ENCODE assay signal across 8 cellular contexts in genomic region chr1:17053685-17054410, GRCh38. TPM values are rescaled to one million over a fixed set of nuclear protein-coding genes. Genes with fewer than 3 reads are reported as not detected.
A peak's percentile ranks its signal among the peaks of the same experiment; 100 is the strongest.
DNase-seq lines count a peak whose midpoint lies in the region; ATAC-seq and TF ChIP-seq lines count a peak whose summit lies in the region.

Gene SDHB (minus strand): TSS chr1:17054032. CDS start chr1:17054019, 13 bp downstream.

- H3K27ac ChIP-seq in suprapubic skin, result peak within 1 kb of the TSS; percentile 79

- TF ChIP-seq POLR2A in suprapubic skin (IDR thresholded peaks at IDR 0.05), result peak in 1 of 2 donors; percentile 88

- no peaks in the 10 kb centered on the region for H3K9me3 Mint-ChIP-seq in activated naive CD4-positive, alpha-beta T cell treated with anti-CD3 and anti-CD28 coated beads, Interleukin-2, amount 50 U/mL, for 72 hours

- H3K27me3 ChIP-seq in suprapubic skin, result no peaks in the 10 kb centered on the region

- peak within 1 kb of the TSS; percentile 93 for H3K4me3 ChIP-seq in GM08714 (ENCODE audit: low read length)
- peak within 1 kb of the TSS; percentile 66 for H3K4me3 ChIP-seq in suprapubic skin

- peaks cover 16% of the 10 kb centered on the region for H3K36me3 ChIP-seq in suprapubic skin

- no peak for TF ChIP-seq CTCF in suprapubic skin (IDR thresholded peaks at IDR 0.05)

- no peaks in the 10 kb centered on the region for H3K9me3 ChIP-seq in suprapubic skin

- under 1% methylated on average over 25 of the region's 44 CpGs for whole genome bisulfite sequencing in suprapubic skin

- H3K4me1 ChIP-seq in suprapubic skin, result peaks cover 24% of the 10 kb centered on the region

- DNase-seq in NCI-H1092 treated with DMSO at 0.1 percent for 48 hours (lab: John Stamatoyannopoulos, UW), result peak; percentile 99
- DNase-seq in SKM-1 (lab: John Stamatoyannopoulos, UW; ENCODE audit: unreplicated experiment), result peak; percentile 93
- DNase-seq in activated naive CD4-positive, alpha-beta T cell treated with anti-CD3 and anti-CD28 coated beads, Interleukin-2, amount 50 U/mL, for 72 hours (ENCODE audit: low spot score in 2 of 2), result peak; percentile 99
- peak; percentile 98 for DNase-seq in globus pallidus (ENCODE audit: low spot score)
- DNase-seq in nucleus accumbens (lab: John Stamatoyannopoulos, UW), result peak; percentile 82 to 100 (median 98)
- DNase-seq in suprapubic skin (ENCODE audit: low spot score in 2 of 2), result peak; percentile 99

- H3K27ac Mint-ChIP-seq in activated naive CD4-positive, alpha-beta T cell treated with anti-CD3 and anti-CD28 coated beads, Interleukin-2, amount 50 U/mL, for 72 hours, result peak within 1 kb of the TSS; percentile 97 to 99

- ATAC-seq in HG02610 (IDR thresholded peaks at IDR 0.05; ENCODE audit: unreplicated experiment), result peak; percentile 95
- peak; percentile 99 to 100 for ATAC-seq in activated naive CD4-positive, alpha-beta T cell treated with anti-CD3 and anti-CD28 coated beads, Interleukin-2, amount 50 U/mL, for 72 hours

- H3K36me3 Mint-ChIP-seq in activated naive CD4-positive, alpha-beta T cell treated with anti-CD3 and anti-CD28 coated beads, Interleukin-2, amount 50 U/mL, for 72 hours, result peaks cover 9% of the 10 kb centered on the region in 2 donors

- no peak for TF ChIP-seq EP300 in suprapubic skin (IDR thresholded peaks at IDR 0.05)

RNA-seq across cellular contexts. Expression of gene SDHB, which starts in this region (rescaled TPM):
- 100 to 1,000 TPM; 105 to 134 TPM for total RNA-seq in activated naive CD4-positive, alpha-beta T cell treated with anti-CD3 and anti-CD28 coated beads, Interleukin-2, amount 50 U/mL, for 72 hours
- total RNA-seq in suprapubic skin, result 10 to 100 TPM; 69.0 to 98.3 (median 90.5) TPM

Comparison
In these comparisons a context has a peak if more than half of its experiments do, and no peak if none do; other contexts are left out.
1. Peak in every context shown above with its lines: DNase-seq, ATAC-seq, H3K4me3 ChIP-seq and H3K27ac ChIP-seq.